ENCODE assay signal across 10 cellular contexts in the genomic region with DNA sequence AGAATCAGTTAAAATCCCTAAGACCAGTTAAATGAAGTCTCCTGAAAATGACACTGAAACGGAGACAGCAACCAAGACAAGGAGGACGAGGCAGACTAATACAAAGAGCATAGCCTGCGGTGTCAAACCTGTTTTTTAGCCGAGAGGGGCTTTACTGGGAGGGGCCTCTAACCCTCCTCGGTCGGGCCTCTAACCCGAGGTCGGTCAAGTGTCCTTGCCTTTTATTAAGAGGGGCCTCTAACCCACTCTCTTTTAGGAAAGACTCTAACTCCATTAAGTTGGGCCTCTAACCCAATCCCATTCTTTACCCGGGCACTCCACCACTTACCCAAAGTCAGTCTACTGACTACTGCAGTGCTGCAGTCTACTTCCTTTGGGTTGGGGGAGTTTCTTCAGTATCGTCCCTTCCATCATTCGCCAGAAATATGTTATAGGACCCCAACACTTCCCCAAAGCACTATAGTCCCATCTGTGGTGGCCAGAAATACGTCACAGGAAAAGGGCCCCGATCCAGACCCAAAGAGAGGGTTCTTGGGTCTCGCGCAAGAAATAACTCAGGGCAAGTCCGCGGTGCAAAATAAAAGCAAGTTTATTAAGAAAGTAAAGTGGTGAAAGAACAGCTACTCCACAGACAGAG. TPM values are rescaled to one million over a fixed set of nuclear protein-coding genes. Genes with fewer than 3 reads are reported as not detected.
DNase-seq lines count a peak whose midpoint lies in the region; ATAC-seq and TF ChIP-seq lines count a peak whose summit lies in the region.
"Had no signal": no experiment of that assay in that cellular context is flagged by ENCODE, and none has a peak within 500 bp of the region (broad histone marks: within the 10 kb centered on the region; RNA-seq: fewer than 3 reads in every experiment).

No MANE protein-coding gene starts in this region.

- no peaks in the 10 kb centered on the region for H3K9me3 ChIP-seq in CD8-positive, alpha-beta T cell (ENCODE audit: low read length)
- H3K9me3 ChIP-seq in OCI-LY3 (ENCODE audit: insufficient read depth, low read length) (no peaks in the 10 kb centered on the region), parathyroid adenoma (ENCODE audit: control insufficient read depth, low read length) (no peaks in the 10 kb centered on the region)
- H3K9me3 ChIP-seq in effector memory CD4-positive, alpha-beta T cell (ENCODE audit: control insufficient read depth, low read length), result no peaks in the 10 kb centered on the region

- no peaks in the 10 kb centered on the region for H3K36me3 ChIP-seq in CD8-positive, alpha-beta T cell (ENCODE audit: insufficient read depth, low read length)
- no peaks in the 10 kb centered on the region for H3K36me3 ChIP-seq in OCI-LY3 (replicated peaks; ENCODE audit: low read depth, low read length)
- no peaks in the 10 kb centered on the region for H3K36me3 ChIP-seq in effector memory CD4-positive, alpha-beta T cell (ENCODE audit: control insufficient read depth, insufficient read depth, low read length)
- no peaks in the 10 kb centered on the region for H3K36me3 ChIP-seq in parathyroid adenoma (ENCODE audit: control insufficient read depth, insufficient read depth, low read length)
- H3K36me3 ChIP-seq: cardiac muscle cell had no signal

- H3K9me3 Mint-ChIP-seq in CD8-positive, alpha-beta T cell, result no peaks in the 10 kb centered on the region

- CTCF ChIA-PET in CD8-positive, alpha-beta T cell (lab: Charles Lee), result interaction anchor here (1.4 to 4.3 kb wide), 8 partner anchors 20 to 124 kb away, joined by 3 to 28 read pairs (median 6); a partner anchor contains a TSS

- H3K36me3 Mint-ChIP-seq in CD8-positive, alpha-beta T cell, result peaks cover 3% of the 10 kb centered on the region

- peak overlapping the region; percentile 100 for H3K27ac Mint-ChIP-seq in CD8-positive, alpha-beta T cell

- peak overlapping the region; percentile 100 for H3K27ac ChIP-seq in CD8-positive, alpha-beta T cell (ENCODE audit: low read depth, low read length)
- peak overlapping the region; percentile 97 for H3K27ac ChIP-seq in OCI-LY3 (ENCODE audit: low read length)
- H3K27ac ChIP-seq in effector memory CD4-positive, alpha-beta T cell (ENCODE audit: insufficient read depth, low read length, poor library complexity, severe bottlenecking), result peak overlapping the region; percentile 95
- peak overlapping the region; percentile 97 for H3K27ac ChIP-seq in parathyroid adenoma

- H3K79me2 ChIP-seq in OCI-LY3 (ENCODE audit: low read length) (no peaks in the 10 kb centered on the region), parathyroid adenoma (no peaks in the 10 kb centered on the region)

- peak overlapping the region; percentile 95 for H3K4me2 ChIP-seq in OCI-LY3 (ENCODE audit: low read length)
- H3K4me2 ChIP-seq in parathyroid adenoma (ENCODE audit: low read length), result no peak overlapping the region

- peak in 1 of 7 experiments; percentile 11 for DNase-seq in CD8-positive, alpha-beta T cell
- no peak for DNase-seq in effector memory CD4-positive, alpha-beta T cell
- no peak for DNase-seq in GM03348 (ENCODE audit: low spot score)
- DNase-seq in hypothalamus (lab: John Stamatoyannopoulos, UW), result no peak
- DNase-seq in foreskin melanocyte, result no peak
- DNase-seq: NCI-H1694 treated with DMSO at 0.1 percent for 48 hours had no signal

- TF ChIP-seq CTCF in CD8-positive, alpha-beta T cell (IDR thresholded peaks at IDR 0.05), result no peak
- TF ChIP-seq CTCF in OCI-LY3 (IDR thresholded peaks at IDR 0.05; ENCODE audit: low read depth, low read length), result no peak
- TF ChIP-seq CTCF in parathyroid adenoma (IDR thresholded peaks at IDR 0.05), result no peak

- no peaks in the 10 kb centered on the region for H3K27me3 ChIP-seq in CD8-positive, alpha-beta T cell (ENCODE audit: insufficient read depth, low read length)
- H3K27me3 ChIP-seq in OCI-LY3 (ENCODE audit: low read depth, low read length) (no peaks in the 10 kb centered on the region), parathyroid adenoma (ENCODE audit: control insufficient read depth, insufficient read depth, low read length) (no peaks in the 10 kb centered on the region)
- H3K27me3 ChIP-seq in effector memory CD4-positive, alpha-beta T cell (replicated peaks; ENCODE audit: control insufficient read depth, insufficient read depth, low read length, poor library complexity, severe bottlenecking), result no peaks in the 10 kb centered on the region
- H3K27me3 ChIP-seq: cardiac muscle cell had no signal

- H3K4me3 Mint-ChIP-seq in CD8-positive, alpha-beta T cell, result peak overlapping the region; percentile 86

- no peaks in the 10 kb centered on the region for H3K27me3 Mint-ChIP-seq in CD8-positive, alpha-beta T cell (ENCODE audit: low read depth)

- intact Hi-C loops in CD8-positive, alpha-beta T cell (cut with DNase I, micrococcal nuclease), result loop anchor here (1.0 kb wide), 3 partner anchors 9 to 189 kb away; no protein-coding TSS in a partner anchor

- no peak for ATAC-seq in CD8-positive, alpha-beta T cell
- no peak for ATAC-seq in GM18858 (IDR thresholded peaks at IDR 0.05; ENCODE audit: unreplicated experiment)

- H3K4me1 Mint-ChIP-seq in CD8-positive, alpha-beta T cell (ENCODE audit: low read depth), result peaks cover 32% of the 10 kb centered on the region

- POLR2A ChIA-PET in CD8-positive, alpha-beta T cell (lab: Charles Lee), result interaction anchor here (0.8 to 6.8 kb wide), 14 partner anchors 10 to 971 kb away, joined by 3 to 208 read pairs (median 10); a partner anchor contains a TSS

- H3K9ac ChIP-seq in OCI-LY3 (ENCODE audit: low read length) (peak overlapping the region; percentile 97), parathyroid adenoma (no peak overlapping the region)

- H4K20me1 ChIP-seq in OCI-LY3 (ENCODE audit: insufficient read depth, low read length), result no peaks in the 10 kb centered on the region

- H2AFZ ChIP-seq in OCI-LY3 (ENCODE audit: low read depth, low read length), result no peak overlapping the region
- H2AFZ ChIP-seq in parathyroid adenoma, result peak overlapping the region; percentile 80

- H3K4me3 ChIP-seq in CD8-positive, alpha-beta T cell (ENCODE audit: low read depth, low read length), result peak overlapping the region; percentile 59
- H3K4me3 ChIP-seq in OCI-LY3 (ENCODE audit: low read length) (peak overlapping the region; percentile 99), parathyroid adenoma (ENCODE audit: low read depth, low read length) (peak overlapping the region; percentile 73)
- H3K4me3 ChIP-seq in effector memory CD4-positive, alpha-beta T cell (ENCODE audit: insufficient read depth, low read depth, low read length, poor library complexity, severe bottlenecking), result peak overlapping the region; percentile 62

- peaks cover 13% of the 10 kb centered on the region for H3K4me1 ChIP-seq in CD8-positive, alpha-beta T cell (ENCODE audit: insufficient read depth, low read length)
- H3K4me1 ChIP-seq in OCI-LY3 (ENCODE audit: low read length) (peaks cover 8% of the 10 kb centered on the region; the same call in 1 of the 2 replicates), parathyroid adenoma (peaks cover 12% of the 10 kb centered on the region)
- peaks cover 19% of the 10 kb centered on the region for H3K4me1 ChIP-seq in effector memory CD4-positive, alpha-beta T cell (ENCODE audit: control insufficient read depth, insufficient read depth, low read length, poor library complexity, severe bottlenecking)

RNA-seq across cellular contexts. Expression of a gene that starts 39.2 kb away (rescaled TPM):
- total RNA-seq in CD8-positive, alpha-beta T cell, result 1 to 10 TPM; 2.9 to 4.1 TPM
